ENCODE assay signal across 11 cellular contexts in the genomic region with DNA sequence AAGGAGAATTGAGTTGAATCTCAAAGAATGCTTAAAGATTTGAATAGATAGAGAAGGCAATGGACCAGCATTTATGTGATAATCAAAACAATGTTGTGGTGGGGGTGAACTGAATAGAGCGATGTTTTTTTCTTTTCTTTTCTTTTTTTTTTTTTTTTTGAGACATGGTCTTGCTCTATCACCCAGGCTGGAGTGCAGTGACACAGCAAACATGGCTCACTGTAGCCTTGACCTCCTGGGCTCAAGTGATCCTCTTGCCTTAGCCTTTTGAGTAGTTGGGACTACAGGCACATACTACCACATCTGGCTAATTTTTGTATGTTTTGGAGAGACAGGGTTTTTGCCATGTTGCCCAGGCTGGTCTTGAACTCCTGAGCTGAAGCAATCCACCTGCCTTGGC. TPM values are rescaled to one million over a fixed set of nuclear protein-coding genes. Genes with fewer than 3 reads are reported as not detected.
DNase-seq lines count a peak whose midpoint lies in the region; ATAC-seq and TF ChIP-seq lines count a peak whose summit lies in the region.
"Not testable (repeated sequence)": the region's sequence is repeated elsewhere in the genome, so short reads cannot be mapped to it uniquely, and the experiment has no call there.
"Had no signal": no experiment of that assay in that cellular context is flagged by ENCODE, and none has a peak within 500 bp of the region (broad histone marks: within the 10 kb centered on the region; RNA-seq: fewer than 3 reads in every experiment).

No MANE protein-coding gene starts in this region.

- H3K4me1 ChIP-seq in GM23248 (ENCODE audit: insufficient read depth) (peaks cover 77% of the 10 kb centered on the region), Panc1 (ENCODE audit: control insufficient read depth, insufficient read depth, low read length) (peaks cover 55% of the 10 kb centered on the region), foreskin keratinocyte (peaks cover 32% of the 10 kb centered on the region), spleen (peaks cover 0 to 50% (median 6%) of the 10 kb centered on the region in 6 donors)
- H3K4me1 ChIP-seq in colonic mucosa, upper lobe of right lung: not testable (repeated sequence)

- peaks cover 36 to 40% of the 10 kb centered on the region in 2 donors for H3K4me1 Mint-ChIP-seq in natural killer cell

- H3K9me3 ChIP-seq in GM23248 (ENCODE audit: low read depth); Panc1 (ENCODE audit: control insufficient read depth, insufficient read depth, low read depth, low read length); colonic mucosa; spleen; upper lobe of right lung: not testable (repeated sequence)

- in situ Hi-C loops in GM23248 (cut with MboI); Panc1 (cut with HindIII; ENCODE audit: low pct_unique_long_range_greater_than_20kb, low sequenced_read_pairs): not testable (repeated sequence)

- not testable (repeated sequence) for H3K9me3 Mint-ChIP-seq in natural killer cell

- TF ChIP-seq POLR2A in spleen (IDR thresholded peaks at IDR 0.05) = not testable (repeated sequence)

- peaks cover 50% of the 10 kb centered on the region for H3K79me2 ChIP-seq in GM23248 (ENCODE audit: insufficient read depth)

- POLR2A ChIA-PET in Panc1 (lab: Charles Lee) = not testable (repeated sequence)

- not testable (repeated sequence) for H3K9ac ChIP-seq in GM23248; colonic mucosa (ENCODE audit: low read depth in 2 of 2, low read length in 2 of 2)

- not testable (repeated sequence) for H3K27ac Mint-ChIP-seq in natural killer cell

- H3K36me3 Mint-ChIP-seq in natural killer cell = not testable (repeated sequence)

- H4K20me1 ChIP-seq in GM23248 (ENCODE audit: insufficient read depth) = not testable (repeated sequence)

- ATAC-seq in Panc1, foreskin keratinocyte, natural killer cell, upper lobe of right lung: not testable (repeated sequence)

- not testable (repeated sequence) for H2AFZ ChIP-seq in GM23248

- H3K4me3 Mint-ChIP-seq in natural killer cell = peak overlapping the region; percentile 47

- not testable (repeated sequence) for H3K27me3 Mint-ChIP-seq in natural killer cell (ENCODE audit: low read depth in 2 of 2)

- H3K4me2 ChIP-seq in GM23248 (ENCODE audit: unreplicated experiment) = peak overlapping the region; percentile 87

- H3K36me3 ChIP-seq in GM23248 (ENCODE audit: low read depth); Panc1 (ENCODE audit: control insufficient read depth, insufficient read depth, low read length); colonic mucosa; spleen; upper lobe of right lung: not testable (repeated sequence)

- DNase-seq in GM23248; Panc1 (ENCODE audit: low read depth, low spot score); colonic mucosa; foreskin keratinocyte; natural killer cell; spleen; upper lobe of right lung: not testable (repeated sequence)

- BruUV-seq in Panc1 (replicated peaks; lab: Mats Ljungman, UMichigan) = not testable (repeated sequence)

- H3K27ac ChIP-seq in GM23248 = not testable (repeated sequence)
- H3K27ac ChIP-seq in Panc1 (ENCODE audit: low read length) (peak overlapping the region; percentile 79), colonic mucosa (peak overlapping the region; percentile 79), foreskin keratinocyte (peak overlapping the region; percentile 75), spleen (peak overlapping the region in 5 of 8 donors; percentile 64 to 90 (median 70)), upper lobe of right lung (peak overlapping the region; percentile 74)

- CTCF ChIA-PET in Panc1 (lab: Charles Lee) = interaction anchor here (1.0 kb wide), 1 partner anchor 57 kb away, joined by 3 read pairs; no protein-coding TSS in a partner anchor

- not testable (repeated sequence) for H3K27me3 ChIP-seq in GM23248 (replicated peaks; ENCODE audit: insufficient read depth); Panc1 (ENCODE audit: control insufficient read depth, insufficient read depth, low read length); colonic mucosa; foreskin keratinocyte; spleen (replicated peaks in 1 of 7); upper lobe of right lung

- TF ChIP-seq CTCF in Panc1 (IDR thresholded peaks at IDR 0.05); colonic mucosa (IDR thresholded peaks at IDR 0.05); foreskin keratinocyte (conservative IDR thresholded peaks at IDR 0.05); natural killer cell (IDR thresholded peaks at IDR 0.05); spleen (IDR thresholded peaks at IDR 0.05 in 8 of 11, conservative IDR thresholded peaks at IDR 0.05 in 3 of 11); upper lobe of right lung (IDR thresholded peaks at IDR 0.05): not testable (repeated sequence)

- intact Hi-C loops in Panc1 (cut with micrococcal nuclease; ENCODE audit: unreplicated experiment) = loop anchor here (5.0 kb wide), 1 partner anchor 45 kb away; no protein-coding TSS in a partner anchor
- intact Hi-C loops in colonic mucosa (cut with DNase I); natural killer cell (cut with micrococcal nuclease); spleen (cut with DNase I; ENCODE audit: low total_unique reads); upper lobe of right lung (cut with DNase I): not testable (repeated sequence)

- peaks cover 58% of the 10 kb centered on the region for H3F3A ChIP-seq in GM23248 (ENCODE audit: insufficient read depth)

- WGBS in GM23248 (ENCODE audit: low coverage in 1 of 2, low lambda C conversion rate in 2 of 2, missing lambda C conversion rate in 2 of 2), 2 experiments = 100% methylated on average over 1 of the region's 1 CpG
- 93 to 100% (median 97%) methylated on average over 1 of the region's 1 CpG for WGBS in spleen, 5 donors

- not testable (repeated sequence) for H3K9me2 ChIP-seq in GM23248 (ENCODE audit: insufficient read depth)

- H3K4me3 ChIP-seq in GM23248 (peak overlapping the region; percentile 80), Panc1 (ENCODE audit: low read depth in 2 of 2, low read length in 2 of 2) (peak overlapping the region in 1 of 2 experiments; percentile 77; a peak in 2 of 4 replicates), colonic mucosa (peak overlapping the region; percentile 28), spleen (peak overlapping the region in 2 of 8 donors; percentile 39 to 63), upper lobe of right lung (peak overlapping the region; percentile 42)

RNA-seq across cellular contexts. Expression of a gene that starts 1.7 kb away (rescaled TPM):
- 58.8 and 62.9 TPM in 2 replicates for total RNA-seq in GM23248 (2014; rRNA removed; shearing (Covaris generic))
- polyA plus RNA-seq in GM23248 (2016; fragmentation: Nextera tagmentation; extraction: Ambion mirVana) (48.8 and 51.9 TPM in 2 replicates), foreskin keratinocyte (67.7 and 79.2 TPM in 2 replicates), spleen (10 to 100 TPM; 44.9 to 77.5 (median 47.8) TPM)
- total RNA-seq in Panc1 (2021; ENCODE audit: unreplicated experiment) (22.5 TPM), colonic mucosa (10 to 100 TPM; 42.3 to 63.4 TPM), foreskin keratinocyte (52.6 and 58.4 TPM in 2 replicates), natural killer cell (10 to 100 TPM in 2 of 3 donors, 1 to 10 TPM in 1; 9.3 to 13.8 (median 10.7) TPM), spleen (10 to 100 TPM; 38.5 to 83.5 (median 63.8) TPM), upper lobe of right lung (49.9 TPM)
- 25.1 TPM for polyA plus RNA-seq in Panc1 (2012; ENCODE audit: insufficient read length)
- total RNA-seq: A673, OCI-LY7, RPMI7951 had no signal

RNA-seq across cellular contexts. Expression of a gene that starts 5.0 kb away (rescaled TPM):
- 0.51 and 2.2 TPM in 2 replicates for total RNA-seq in GM23248 (2014; rRNA removed; shearing (Covaris generic))
- polyA plus RNA-seq in GM23248 (2016; fragmentation: Nextera tagmentation; extraction: Ambion mirVana) (not detected in 2 replicates), foreskin keratinocyte (not detected in 2 replicates), spleen (under 1 TPM; 0.16 to 0.57 (median 0.18) TPM)
- total RNA-seq in Panc1 (2021; ENCODE audit: unreplicated experiment) (0.23 TPM), colonic mucosa (under 1 TPM in 1 of 2 donors, not detected in 1; 0.42 TPM), foreskin keratinocyte (not detected in 2 replicates), natural killer cell (under 1 TPM; 0.45 to 0.82 (median 0.50) TPM), spleen (1 to 10 TPM in 2 of 7 donors, not detected in 5; 1.2 to 2.9 TPM), upper lobe of right lung (not detected)
- polyA plus RNA-seq in Panc1 (2012; ENCODE audit: insufficient read length) = not detected
- polyA plus RNA-seq: SK-N-SH had no signal

RNA-seq across cellular contexts. Expression of a gene that starts 13.1 kb away (rescaled TPM):
- not detected in 2 replicates for total RNA-seq in GM23248 (2014; rRNA removed; shearing (Covaris generic))
- polyA plus RNA-seq in GM23248 (2016; fragmentation: Nextera tagmentation; extraction: Ambion mirVana) = 0.25 and 0.83 TPM in 2 replicates
- 2.5 TPM for total RNA-seq in Panc1 (2021; ENCODE audit: unreplicated experiment)
- 1.0 TPM for polyA plus RNA-seq in Panc1 (2012; ENCODE audit: insufficient read length)
- total RNA-seq in colonic mucosa = 1 to 10 TPM; 1.7 to 6.0 TPM
- 0.17 and 0.18 TPM in 2 replicates for total RNA-seq in foreskin keratinocyte
- polyA plus RNA-seq in foreskin keratinocyte = 0.04 and 0.24 TPM in 2 replicates
- total RNA-seq in natural killer cell = 1 to 10 TPM; 3.9 to 7.2 (median 5.8) TPM
- total RNA-seq in spleen = 1 to 10 TPM; 3.3 to 7.8 (median 3.8) TPM
- polyA plus RNA-seq in spleen = 1 to 10 TPM; 1.6 to 4.8 (median 2.6) TPM
- total RNA-seq in upper lobe of right lung = 7.7 TPM
